In genomic region chr10:119549247-119549999, GRCh38 we compare ENCODE assay signal across 31 cellular contexts.
"Had no signal": no experiment of that assay in that cellular context is flagged by ENCODE, and none has a peak within 500 bp of the region (broad histone marks: within the 10 kb centered on the region; RNA-seq: fewer than 3 reads in every experiment).

No MANE protein-coding gene starts in this region.

- H3K4me1 ChIP-seq: gastrocnemius medialis, heart left ventricle had no signal

- H3K36me3 ChIP-seq: brain microvascular endothelial cell, cardiac muscle cell, esophagus squamous epithelium, gastrocnemius medialis, heart left ventricle, WERI-Rb-1 had no signal

- FAIRE-seq: astrocyte had no signal

- H3K27ac ChIP-seq: brain microvascular endothelial cell, cardiac muscle cell, esophagus squamous epithelium, gastrocnemius medialis, heart left ventricle, WERI-Rb-1 had no signal

- DNase-seq: activated B cell treated with CpG ODN at 0.5 μM for 24 hours; activated CD4-positive, alpha-beta T cell treated with anti-CD3 and anti-CD28 coated beads for 48 hours; activated CD4-positive, alpha-beta T cell treated with anti-CD3 and anti-CD28 coated beads, Interleukin-2, amount 50 U/mL, for 1 hour; activated CD4-positive, alpha-beta T cell treated with anti-CD3 and anti-CD28 coated beads, Interleukin-2, amount 50 U/mL, for 48 hours; activated CD8-positive, alpha-beta memory T cell treated with anti-CD3 and anti-CD28 coated beads for 24 hours; activated CD8-positive, alpha-beta T cell treated with anti-CD3 and anti-CD28 coated beads for 36 hours; activated effector memory CD4-positive, alpha-beta T cell treated with Interleukin-2 at 50 U/mL for 16 hours; activated gamma-delta T cell treated with Interleukin-2 at 50 U/mL for 16 hours; activated naive CD4-positive, alpha-beta T cell treated with anti-CD3 and anti-CD28 coated beads, Interleukin-2, amount 50 U/mL, for 16 hours; activated naive CD4-positive, alpha-beta T cell treated with Interleukin-2 at 50 U/mL for 16 hours; activated T-cell treated with anti-CD3 and anti-CD28 coated beads, Interleukin-2, amount 50 U/mL, for 4 hours; amniotic stem cell; anterior cingulate cortex; brain microvascular endothelial cell; central memory CD4-positive, alpha-beta T cell; cerebellar nuclear complex; cortex of kidney; effector CD8-positive, alpha-beta T cell; esophagus squamous epithelium; foreskin fibroblast; gastrocnemius medialis; glutamatergic neuron; heart left ventricle; T-helper 1 cell; T-helper 17 cell; T1000; WERI-Rb-1 had no signal

- ATAC-seq: activated CD4-positive, CD25-positive, alpha-beta regulatory T cell treated with anti-CD3 and anti-CD28 coated beads, Interleukin-2, amount 50 U/mL, for 24 hours; activated CD8-positive, alpha-beta T cell treated with anti-CD3 and anti-CD28 coated beads for 36 hours; activated T-cell treated with anti-CD3 and anti-CD28 coated beads, Interleukin-2, amount 50 U/mL, for 4 hours; activated T-helper 17 cell treated with anti-CD3 and anti-CD28 coated beads, Interleukin-2, amount 50 U/mL, for 72 hours; gastrocnemius medialis; heart left ventricle; T-helper 17 cell had no signal

- H3K4me3 ChIP-seq: cardiac muscle cell, esophagus squamous epithelium, gastrocnemius medialis, heart left ventricle had no signal
